In the genomic region with DNA sequence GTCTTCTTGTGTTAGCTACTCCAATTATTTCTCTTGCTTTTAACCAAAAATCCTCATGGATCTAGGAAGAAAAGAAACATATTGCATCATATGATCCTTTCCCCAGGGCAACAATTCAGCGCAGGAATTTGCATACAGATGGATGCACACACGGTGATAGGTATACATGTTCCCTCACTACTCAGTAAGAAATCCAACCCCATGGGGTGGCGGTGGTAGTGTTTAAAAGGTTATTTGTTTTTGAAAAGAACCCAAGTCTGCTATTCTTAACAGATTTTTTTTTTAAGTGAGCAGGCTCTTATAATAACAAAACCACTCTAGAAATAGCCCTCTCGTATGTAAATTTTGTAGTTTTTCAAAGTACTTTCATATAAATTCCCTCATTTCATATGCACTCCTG, we compare ENCODE assay signal across 25 cellular contexts. TPM values are rescaled to one million over a fixed set of nuclear protein-coding genes. Genes with fewer than 3 reads are reported as not detected.
"Had no signal": no experiment of that assay in that cellular context is flagged by ENCODE, and none has a peak within 500 bp of the region (broad histone marks: within the 10 kb centered on the region; RNA-seq: fewer than 3 reads in every experiment).

No MANE protein-coding gene starts in this region.

- H3K36me3 ChIP-seq: heart right ventricle, left lung, neural progenitor cell, sigmoid colon, transverse colon had no signal

- H3K4me2 ChIP-seq: neural progenitor cell, smooth muscle cell had no signal

- H3K9me3 ChIP-seq: left lung, sigmoid colon, transverse colon had no signal

- H2AFZ ChIP-seq: neural progenitor cell had no signal

- FAIRE-seq: endometrium, urothelium cell line had no signal

- H3K9ac ChIP-seq: neural progenitor cell had no signal

- H3K27ac ChIP-seq: heart right ventricle, left lung, neural progenitor cell, sigmoid colon, transverse colon had no signal

- ATAC-seq: heart right ventricle; left lung; naive thymus-derived CD8-positive, alpha-beta T cell; stimulated activated memory B cell treated with anti-CD40 and anti-IgM and Interleukin-4, amounts not matched to agents 10 μg/mL and 1 μg/mL and 100 μg/mL, for 72 hours had no signal

- DNase-seq: activated CD4-positive, alpha-beta T cell treated with anti-CD3 and anti-CD28 coated beads for 4 hours; activated CD4-positive, alpha-beta T cell treated with anti-CD3 and anti-CD28 coated beads, Interleukin-2, amount 50 U/mL, for 48 hours; activated CD4-positive, CD25-positive, alpha-beta regulatory T cell; activated CD8-positive, alpha-beta memory T cell treated with anti-CD3 and anti-CD28 coated beads, Interleukin-2, amount 50 U/mL, for 48 hours; activated effector memory CD4-positive, alpha-beta T cell treated with Interleukin-2 at 50 U/mL for 16 hours; activated naive CD4-positive, alpha-beta T cell treated with anti-CD3 and anti-CD28 coated beads, Interleukin-2, amount 10 ng/mL, durations not matched to agents 7 days and 5 days; activated T-cell treated with anti-CD3 and anti-CD28 coated beads, Interleukin-2, amount 50 U/mL, for 48 hours; heart right ventricle; immature natural killer cell; kidney glomerular epithelial cell; left lung; naive thymus-derived CD8-positive, alpha-beta T cell; posterior cingulate gyrus; sigmoid colon; stimulated activated CD4-positive, alpha-beta T cell treated with anti-CD3 and anti-CD28 coated beads, Interleukin-15, amount 100 ng/mL, for 24 hours; transverse colon had no signal

- H3K4me3 ChIP-seq: heart right ventricle, left lung, lung, neural progenitor cell, sigmoid colon, smooth muscle cell, transverse colon had no signal

RNA-seq across cellular contexts. Expression of a gene that starts 4.2 kb away (rescaled TPM):
- total RNA-seq: activated CD8-positive, alpha-beta memory T cell treated with anti-CD3 and anti-CD28 coated beads for 36 hours; chondrocyte; epithelial cell of proximal tubule had no signal
- polyA plus RNA-seq: immature natural killer cell; naive thymus-derived CD8-positive, alpha-beta T cell had no signal
